In the genomic region with DNA sequence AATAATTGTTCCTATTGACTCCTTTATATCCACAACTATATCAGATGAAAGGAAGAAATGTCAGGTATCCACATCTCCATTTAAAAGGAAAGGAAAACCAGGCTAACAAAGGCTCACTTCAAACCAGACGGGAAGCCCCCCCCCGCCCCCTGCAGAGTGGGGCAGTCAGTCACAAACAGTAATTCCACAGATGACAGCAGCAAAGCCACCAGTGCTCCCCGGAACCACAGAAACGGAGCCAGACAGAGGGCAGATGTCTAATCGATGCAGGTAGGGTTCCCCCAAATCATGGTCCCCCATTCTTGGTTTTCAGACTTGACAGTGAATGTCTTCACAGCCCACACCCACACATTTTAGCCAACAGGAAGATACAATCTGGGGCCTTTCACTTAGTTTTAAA, we compare ENCODE assay signal across 8 cellular contexts.
DNase-seq lines count a peak whose midpoint lies in the region; ATAC-seq and TF ChIP-seq lines count a peak whose summit lies in the region.

No MANE protein-coding gene starts in this region.

- DNase-seq in COLO829 (ENCODE audit: low spot score): peak; percentile 38
- DNase-seq in HT1080 (ENCODE audit: low read depth): peak; percentile 57
- peak; percentile 58 for DNase-seq in activated gamma-delta T cell treated with Interleukin-2 at 50 U/mL for 16 hours
- DNase-seq in naive thymus-derived CD8-positive, alpha-beta T cell: peak in 2 of 10 donors; percentile 9 to 26
- DNase-seq in vagina (ENCODE audit: extremely low spot score in 2 of 2): no peak
- DNase-seq in GDM1 (lab: John Stamatoyannopoulos, UW): no peak
- no peak for DNase-seq in aorta

- peaks cover 3 to 47% (median 14%) of the 10 kb centered on the region in 3 donors for H3K36me3 Mint-ChIP-seq in naive thymus-derived CD8-positive, alpha-beta T cell

- intact Hi-C loops in vagina (cut with DNase I) (no loop called here), aorta (cut with DNase I) (loop anchor here in 1 of 2 donors (10.0 kb wide), 1 partner anchor 369 kb away; no protein-coding TSS in a partner anchor)

- no peak overlapping the region for H3K4me3 ChIP-seq in vagina
- no peak overlapping the region for H3K4me3 ChIP-seq in aorta (ENCODE audit: low read length in 2 of 2)

- no peak for TF ChIP-seq CTCF in vagina (IDR thresholded peaks at IDR 0.05)

- H3K27me3 Mint-ChIP-seq in naive thymus-derived CD8-positive, alpha-beta T cell: no peaks in the 10 kb centered on the region

- peaks cover 38 to 70% (median 64%) of the 10 kb centered on the region in 4 donors for H3K4me1 Mint-ChIP-seq in naive thymus-derived CD8-positive, alpha-beta T cell

- H3K27ac Mint-ChIP-seq in naive thymus-derived CD8-positive, alpha-beta T cell: peak overlapping the region; percentile 88 to 94 (median 92)

- WGBS in aorta, 2 donors: 77 to 80% methylated on average over 5 of the region's 5 CpGs

- H3K4me3 Mint-ChIP-seq in naive thymus-derived CD8-positive, alpha-beta T cell: peak overlapping the region; percentile 48 to 78 (median 70)

- POLR2A ChIA-PET in naive thymus-derived CD8-positive, alpha-beta T cell (lab: Charles Lee): interaction anchor here (1.1 to 1.6 kb wide), 5 partner anchors 9 to 1043 kb away, joined by 3 to 10 read pairs (median 4); a partner anchor contains a TSS

- peaks cover 0 to 23% of the 10 kb centered on the region in 2 donors for H3K36me3 ChIP-seq in vagina
- H3K36me3 ChIP-seq in aorta (ENCODE audit: control insufficient read depth in 1 of 2, insufficient read depth in 2 of 2, low read length in 1 of 2): peaks cover 0 to 2% of the 10 kb centered on the region in 2 donors

- H3K4me1 ChIP-seq in vagina (peaks cover 75% of the 10 kb centered on the region), aorta (ENCODE audit: control insufficient read depth in 1 of 2, insufficient read depth in 2 of 2, low read length in 2 of 2) (no peaks in the 10 kb centered on the region)

- ATAC-seq in GM21423 (IDR thresholded peaks at IDR 0.05; ENCODE audit: unreplicated experiment) (peak; percentile 35), aorta (ENCODE audit: low FRiP score) (no peak)
- ATAC-seq in naive thymus-derived CD8-positive, alpha-beta T cell: peak; percentile 37 to 40

- H3K9me3 ChIP-seq in vagina (no peaks in the 10 kb centered on the region), aorta (ENCODE audit: control insufficient read depth, low read length) (no peaks in the 10 kb centered on the region)

- no peaks in the 10 kb centered on the region for H3K9me3 Mint-ChIP-seq in naive thymus-derived CD8-positive, alpha-beta T cell

- no peaks in the 10 kb centered on the region for H3K27me3 ChIP-seq in vagina
- no peaks in the 10 kb centered on the region for H3K27me3 ChIP-seq in aorta (ENCODE audit: control insufficient read depth in 1 of 2, insufficient read depth in 2 of 2, low read length in 1 of 2)

- no peak for TF ChIP-seq POLR2A in vagina (IDR thresholded peaks at IDR 0.05)

- H3K27ac ChIP-seq in vagina: peak overlapping the region; percentile 63
- no peak overlapping the region for H3K27ac ChIP-seq in aorta (ENCODE audit: low read depth in 1 of 2, low read length in 2 of 2)

Comparison
In these comparisons a context has a peak if more than half of its experiments do, and no peak if none do; other contexts are left out.
1. DNase-seq: peak in COLO829 (single experiment), HT1080 (single experiment) and activated gamma-delta T cell treated with Interleukin-2 at 50 U/mL for 16 hours (single experiment); none in vagina (0 of 2), GDM1 (single experiment) and aorta (0 of 2).